Comparison of ENCODE assay signal across 23 cellular contexts in genomic region chr9:12843735-12844134, GRCh38.
DNase-seq lines count a peak whose midpoint lies in the region; ATAC-seq and TF ChIP-seq lines count a peak whose summit lies in the region.
"Had no signal": no experiment of that assay in that cellular context is flagged by ENCODE, and none has a peak within 500 bp of the region (broad histone marks: within the 10 kb centered on the region; RNA-seq: fewer than 3 reads in every experiment).

No MANE protein-coding gene starts in this region.

- CTCF ChIA-PET in AG04450 (lab: Charles Lee), result no interaction called here
- CTCF ChIA-PET in SK-N-SH (lab: Yijun Ruan, JAX), result no interaction called here

- no peaks in the 10 kb centered on the region for H3K36me3 ChIP-seq in SK-N-SH (replicated peaks in 1 of 2; ENCODE audit: control insufficient read depth in 1 of 2, insufficient read depth in 2 of 2, low read length in 1 of 2)
- no peaks in the 10 kb centered on the region for H3K36me3 ChIP-seq in muscle layer of duodenum (ENCODE audit: control insufficient read depth in 1 of 2, insufficient read depth in 2 of 2, low read length in 2 of 2)
- no peaks in the 10 kb centered on the region for H3K36me3 ChIP-seq in Peyer's patch
- H3K36me3 ChIP-seq: SJCRH30 had no signal

- peak overlapping the region; percentile 32; the same call in 1 of the 2 replicates for H2AFZ ChIP-seq in SK-N-SH (ENCODE audit: low read depth)

- WGBS in SK-N-SH (ENCODE audit: low lambda C conversion rate), result 82% methylated on average over 4 of the region's 4 CpGs

- H4K20me1 ChIP-seq in SK-N-SH (ENCODE audit: insufficient read depth), result no peaks in the 10 kb centered on the region

- TF ChIP-seq EP300 in SK-N-SH (IDR thresholded peaks at IDR 0.05; ENCODE audit: borderline replicate concordance in 1 of 2, low read depth in 1 of 2, low read length in 1 of 2), result no peak

- H3K27me3 ChIP-seq in AG04450 (ENCODE audit: control insufficient read depth, insufficient read depth, low read length) (no peaks in the 10 kb centered on the region), SK-N-SH (ENCODE audit: insufficient read depth) (no peaks in the 10 kb centered on the region), muscle layer of duodenum (ENCODE audit: low read depth, low read length) (no peaks in the 10 kb centered on the region), Peyer's patch (no peaks in the 10 kb centered on the region)
- H3K27me3 ChIP-seq: SJCRH30 had no signal

- H3K4me1 ChIP-seq in SK-N-SH (ENCODE audit: control insufficient read depth in 1 of 2, insufficient read depth in 2 of 2, low read depth in 1 of 2, low read length in 1 of 2) (no peaks in the 10 kb centered on the region), muscle layer of duodenum (ENCODE audit: control insufficient read depth in 1 of 2, insufficient read depth in 2 of 2, low read length in 2 of 2) (no peaks in the 10 kb centered on the region), Peyer's patch (no peaks in the 10 kb centered on the region)
- H3K4me1 ChIP-seq: SJCRH30 had no signal

- no peaks in the 10 kb centered on the region for H3K9me3 ChIP-seq in AG04450 (ENCODE audit: control insufficient read depth, insufficient read depth, low read length)
- no peaks in the 10 kb centered on the region; the same call in 1 of the 2 replicates for H3K9me3 ChIP-seq in SK-N-SH
- no peaks in the 10 kb centered on the region for H3K9me3 ChIP-seq in muscle layer of duodenum (ENCODE audit: control insufficient read depth in 1 of 2, low read length in 2 of 2)
- H3K9me3 ChIP-seq in Peyer's patch, result no peaks in the 10 kb centered on the region
- H3K9me3 ChIP-seq: SJCRH30 had no signal

- DNase-seq in AG04450 (ENCODE audit: low read depth, low spot score) (peak; percentile 57), SK-N-SH (no peak), fibroblast of peridontal ligament (ENCODE audit: extremely low read depth) (peak; percentile 87), NCI-H2196 treated with DMSO at 0.1 percent for 48 hours (lab: John Stamatoyannopoulos, UW; ENCODE audit: unreplicated experiment) (no peak), Peyer's patch (no peak)
- DNase-seq in stimulated activated CD4-positive, alpha-beta T cell treated with anti-CD3 and anti-CD28 coated beads, Interleukin-1b, Interleukin-23, amount 100 ng/mL, for 48 hours, result no peak
- DNase-seq: DMS153, GOT3, HCEC 1CT, Karpas-422, MV-4-11, NCI-H1105, NCI-H1436 treated with DMSO at 0.1 percent for 48 hours, NCI-H187 treated with DMSO at 0.1 percent for 48 hours, NCI-H2107, NCI-H446, NCI-H524 treated with DMSO at 0.1 percent for 48 hours, NCI-H774, SJCRH30 had no signal

- no peak for ATAC-seq in HG03469 (IDR thresholded peaks at IDR 0.05; ENCODE audit: unreplicated experiment)

- H3F3A ChIP-seq in SK-N-SH (replicated peaks; ENCODE audit: insufficient read depth), result no peaks in the 10 kb centered on the region

- no peak for TF ChIP-seq CTCF in AG04450 (IDR thresholded peaks at IDR 0.05; ENCODE audit: low read depth, low read length)
- TF ChIP-seq CTCF in SK-N-SH (IDR thresholded peaks at IDR 0.05), result no peak
- no peak for TF ChIP-seq CTCF in Peyer's patch (IDR thresholded peaks at IDR 0.05)

- TF ChIP-seq POLR2A in Peyer's patch (IDR thresholded peaks at IDR 0.05), result no peak

- H3K4me2 ChIP-seq in SK-N-SH, result no peak overlapping the region

- POLR2A ChIA-PET in AG04450 (lab: Yijun Ruan, JAX), result no interaction called here
- POLR2A ChIA-PET in SK-N-SH (lab: Yijun Ruan, JAX), result no interaction called here

- H3K4me3 ChIP-seq in AG04450 (ENCODE audit: low read depth, low read length), result no peak overlapping the region
- H3K4me3 ChIP-seq in SK-N-SH (ENCODE audit: low read depth in 2 of 2, low read length in 1 of 2), result no peak overlapping the region
- H3K4me3 ChIP-seq in muscle layer of duodenum (ENCODE audit: low read depth in 1 of 2, low read length in 2 of 2), result no peak overlapping the region
- no peak overlapping the region for H3K4me3 ChIP-seq in Peyer's patch
- H3K4me3 ChIP-seq: SJCRH30 had no signal

- TF ChIP-seq RAD21 in SK-N-SH (IDR thresholded peaks at IDR 0.05; ENCODE audit: low read length), result no peak

- peak overlapping the region; percentile 25 for H3K27ac ChIP-seq in AG04450 (ENCODE audit: low read depth, low read length)
- no peak overlapping the region for H3K27ac ChIP-seq in SK-N-SH (ENCODE audit: low read depth in 2 of 2, low read length in 1 of 2)
- H3K27ac ChIP-seq in muscle layer of duodenum (ENCODE audit: low read length), result peak overlapping the region; percentile 50
- peak overlapping the region in 1 of 4 donors; percentile 23 for H3K27ac ChIP-seq in Peyer's patch
- H3K27ac ChIP-seq: 22Rv1, HL-60, SJCRH30 had no signal

- no peak overlapping the region for H3K9ac ChIP-seq in SK-N-SH

- no peaks in the 10 kb centered on the region for H3K79me2 ChIP-seq in SK-N-SH (ENCODE audit: insufficient read depth)

- no peaks in the 10 kb centered on the region; the same call in 1 of the 2 replicates for H3K9me2 ChIP-seq in SK-N-SH

TF ChIP-seq in SK-N-SH, 30 proteins besides CTCF, POLR2A, EP300 and RAD21:
- TF ChIP-seq PBX3 (IDR thresholded peaks at IDR 0.05) (no peak), IRF3 (IDR thresholded peaks at IDR 0.05; ENCODE audit: low read depth, low read length) (no peak), YY1 (IDR thresholded peaks at IDR 0.05; ENCODE audit: low read depth) (no peak), USF1 (IDR thresholded peaks at IDR 0.05; ENCODE audit: borderline replicate concordance, low read depth) (no peak), GATA2 (CRISPR knock-in tag; IDR thresholded peaks at IDR 0.05) (no peak), TAF1 (IDR thresholded peaks at IDR 0.05; ENCODE audit: borderline replicate concordance, low read depth, low read length) (no peak), SMC3 (IDR thresholded peaks at IDR 0.05; ENCODE audit: low read depth, low read length) (no peak), FOXJ3 (CRISPR knock-in tag; IDR thresholded peaks at IDR 0.05) (no peak), CHD2 (IDR thresholded peaks at IDR 0.05; ENCODE audit: low read length, partially characterized antibody) (no peak), TEAD4 (IDR thresholded peaks at IDR 0.05; ENCODE audit: borderline replicate concordance, insufficient read depth) (no peak), GABPA (IDR thresholded peaks at IDR 0.05; ENCODE audit: low read depth) (no peak), POLR2AphosphoS5 (IDR thresholded peaks at IDR 0.05; ENCODE audit: low read depth, low read length) (no peak), MXI1 (IDR thresholded peaks at IDR 0.05; ENCODE audit: low read depth, low read length) (no peak), USF2 (IDR thresholded peaks at IDR 0.05; ENCODE audit: borderline replicate concordance, low read depth, low read length) (no peak), RFX5 (IDR thresholded peaks at IDR 0.05; ENCODE audit: low read length) (no peak), NRF1 (IDR thresholded peaks at IDR 0.05; ENCODE audit: low read depth, low read length) (no peak), EZH2phosphoT487 (IDR thresholded peaks at IDR 0.05; ENCODE audit: borderline replicate concordance, low read depth) (no peak), RCOR1 (IDR thresholded peaks at IDR 0.05; ENCODE audit: low read length) (no peak), FOXM1 (IDR thresholded peaks at IDR 0.05; ENCODE audit: low read depth) (no peak)
- TF ChIP-seq, protein P1, sequence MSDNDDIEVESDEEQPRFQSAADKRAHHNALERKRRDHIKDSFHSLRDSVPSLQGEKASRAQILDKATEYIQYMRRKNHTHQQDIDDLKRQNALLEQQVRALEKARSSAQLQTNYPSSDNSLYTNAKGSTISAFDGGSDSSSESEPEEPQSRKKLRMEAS (IDR thresholded peaks at IDR 0.05; ENCODE audit: low read depth), result no peak

Comparison
In these comparisons a context has a peak if more than half of its experiments do, and no peak if none do; other contexts are left out.
1. DNase-seq: peak in AG04450 (single experiment) and fibroblast of peridontal ligament (single experiment); none in SK-N-SH (single experiment), NCI-H2196 treated with DMSO at 0.1 percent for 48 hours (single experiment), Peyer's patch (0 of 3) and stimulated activated CD4-positive, alpha-beta T cell treated with anti-CD3 and anti-CD28 coated beads, Interleukin-1b, Interleukin-23, amount 100 ng/mL, for 48 hours (single experiment).
2. H3K27ac ChIP-seq: peak in AG04450 (single experiment) and muscle layer of duodenum (single experiment); none in SK-N-SH (0 of 2).